12 cellular contexts compared by ENCODE assay signal in the genomic region with DNA sequence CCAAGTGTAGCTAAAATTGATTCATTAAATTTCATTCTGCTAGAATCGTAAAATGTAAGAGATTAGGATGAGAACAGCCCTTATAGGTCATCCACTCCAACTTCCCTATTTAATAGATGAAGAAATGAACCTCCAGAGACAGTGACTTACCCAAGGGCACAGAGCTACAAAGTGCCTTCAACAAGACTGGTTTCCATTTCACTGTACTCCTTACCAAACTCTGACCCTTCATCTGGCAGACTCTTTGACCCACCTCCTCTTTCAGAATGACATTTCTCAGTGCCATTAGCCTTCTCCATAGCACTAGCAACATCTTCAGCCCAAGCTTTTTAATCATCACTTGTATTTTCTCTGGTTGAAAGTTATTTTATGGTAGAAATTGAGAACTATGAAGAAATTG.
DNase-seq lines count a peak whose midpoint lies in the region; ATAC-seq and TF ChIP-seq lines count a peak whose summit lies in the region.
"Had no signal": no experiment of that assay in that cellular context is flagged by ENCODE, and none has a peak within 500 bp of the region (broad histone marks: within the 10 kb centered on the region; RNA-seq: fewer than 3 reads in every experiment).

No MANE protein-coding gene starts in this region.

- intact Hi-C loops in left ventricle myocardium superior (cut with micrococcal nuclease) (no loop called here), ovary (cut with DNase I) (no loop called here)

- no peaks in the 10 kb centered on the region for H3K9me3 ChIP-seq in ovary

- TF ChIP-seq POLR2A in ovary (IDR thresholded peaks at IDR 0.05): no peak

- no peaks in the 10 kb centered on the region for H3K27me3 ChIP-seq in ovary

- TF ChIP-seq EP300 in ovary (IDR thresholded peaks at IDR 0.05): no peak

- 79 to 84% (median 83%) methylated on average over 1 of the region's 1 CpG for WGBS in ovary, 3 donors

- H3K4me3 ChIP-seq in ovary: no peak overlapping the region

- H3K36me3 ChIP-seq in ovary: no peaks in the 10 kb centered on the region

- H3K4me1 Mint-ChIP-seq in activated T-cell treated with anti-CD3 and anti-CD28 coated beads, Interleukin-2, amount 50 U/mL, for 72 hours (ENCODE audit: low read depth): peaks cover 17% of the 10 kb centered on the region
- peaks cover 6% of the 10 kb centered on the region for H3K4me1 Mint-ChIP-seq in stimulated activated memory B cell treated with anti-CD40 and anti-IgM and Interleukin-4, amounts not matched to agents 10 μg/mL and 1 μg/mL and 100 μg/mL, for 72 hours
- H3K4me1 Mint-ChIP-seq: nephron had no signal

- ATAC-seq in activated T-cell treated with anti-CD3 and anti-CD28 coated beads, Interleukin-2, amount 50 U/mL, for 72 hours (replicated peaks in 1 of 2): peak in 1 of 2 donors; percentile 52
- ATAC-seq in GM21723 (IDR thresholded peaks at IDR 0.05; ENCODE audit: unreplicated experiment) (peak; percentile 62), HG03378 (IDR thresholded peaks at IDR 0.05; ENCODE audit: unreplicated experiment) (peak; percentile 83), left ventricle myocardium superior (no peak)
- peak; percentile 67 for ATAC-seq in stimulated activated memory B cell treated with anti-CD40 and anti-IgM and Interleukin-4, amounts not matched to agents 10 μg/mL and 1 μg/mL and 100 μg/mL, for 72 hours

- H3K27ac Mint-ChIP-seq in activated T-cell treated with anti-CD3 and anti-CD28 coated beads, Interleukin-2, amount 50 U/mL, for 72 hours: peak overlapping the region; percentile 1
- H3K27ac Mint-ChIP-seq in stimulated activated memory B cell treated with anti-CD40 and anti-IgM and Interleukin-4, amounts not matched to agents 10 μg/mL and 1 μg/mL and 100 μg/mL, for 72 hours: no peak overlapping the region
- H3K27ac Mint-ChIP-seq: activated CD4-positive, alpha-beta T cell treated with anti-CD3 and anti-CD28 coated beads, Interleukin-2, amount 10 ng/mL, durations not matched to agents 24 days and 14 days; activated naive CD8-positive, alpha-beta T cell treated with anti-CD3 and anti-CD28 coated beads for 36 hours; nephron had no signal

- no peak overlapping the region for H3K27ac ChIP-seq in ovary

- peaks cover 5 to 10% of the 10 kb centered on the region in 2 donors for H3K36me3 Mint-ChIP-seq in activated T-cell treated with anti-CD3 and anti-CD28 coated beads, Interleukin-2, amount 50 U/mL, for 72 hours (ENCODE audit: insufficient read depth in 2 of 2)
- H3K36me3 Mint-ChIP-seq in stimulated activated memory B cell treated with anti-CD40 and anti-IgM and Interleukin-4, amounts not matched to agents 10 μg/mL and 1 μg/mL and 100 μg/mL, for 72 hours: peaks cover 59% of the 10 kb centered on the region

- peaks cover 0 to 2% of the 10 kb centered on the region in 2 donors for H3K9me3 Mint-ChIP-seq in activated T-cell treated with anti-CD3 and anti-CD28 coated beads, Interleukin-2, amount 50 U/mL, for 72 hours
- no peaks in the 10 kb centered on the region for H3K9me3 Mint-ChIP-seq in stimulated activated memory B cell treated with anti-CD40 and anti-IgM and Interleukin-4, amounts not matched to agents 10 μg/mL and 1 μg/mL and 100 μg/mL, for 72 hours
- H3K9me3 Mint-ChIP-seq: activated CD4-positive, alpha-beta T cell treated with anti-CD3 and anti-CD28 coated beads, Interleukin-2, amount 10 ng/mL, durations not matched to agents 24 days and 14 days; activated naive CD8-positive, alpha-beta T cell treated with anti-CD3 and anti-CD28 coated beads for 36 hours had no signal

- TF ChIP-seq CTCF in ovary (IDR thresholded peaks at IDR 0.05): no peak

- no peaks in the 10 kb centered on the region for H3K4me1 ChIP-seq in ovary (ENCODE audit: insufficient read depth)

- no peak overlapping the region for H3K4me3 Mint-ChIP-seq in activated T-cell treated with anti-CD3 and anti-CD28 coated beads, Interleukin-2, amount 50 U/mL, for 72 hours
- no peak overlapping the region for H3K4me3 Mint-ChIP-seq in stimulated activated memory B cell treated with anti-CD40 and anti-IgM and Interleukin-4, amounts not matched to agents 10 μg/mL and 1 μg/mL and 100 μg/mL, for 72 hours
- H3K4me3 Mint-ChIP-seq: activated CD4-positive, alpha-beta T cell treated with anti-CD3 and anti-CD28 coated beads, Interleukin-2, amount 10 ng/mL, durations not matched to agents 24 days and 14 days; activated naive CD8-positive, alpha-beta T cell treated with anti-CD3 and anti-CD28 coated beads for 36 hours; nephron had no signal

- H3K27me3 Mint-ChIP-seq in activated T-cell treated with anti-CD3 and anti-CD28 coated beads, Interleukin-2, amount 50 U/mL, for 72 hours (ENCODE audit: low read depth): no peaks in the 10 kb centered on the region
- no peaks in the 10 kb centered on the region for H3K27me3 Mint-ChIP-seq in stimulated activated memory B cell treated with anti-CD40 and anti-IgM and Interleukin-4, amounts not matched to agents 10 μg/mL and 1 μg/mL and 100 μg/mL, for 72 hours
- H3K27me3 Mint-ChIP-seq: activated CD4-positive, alpha-beta T cell treated with anti-CD3 and anti-CD28 coated beads, Interleukin-2, amount 10 ng/mL, durations not matched to agents 24 days and 14 days; activated naive CD8-positive, alpha-beta T cell treated with anti-CD3 and anti-CD28 coated beads for 36 hours had no signal

- DNase-seq in activated T-cell treated with anti-CD3 and anti-CD28 coated beads, Interleukin-2, amount 50 U/mL, for 72 hours: no peak
- DNase-seq in activated T-cell treated with anti-CD3 and anti-CD28 coated beads for 4 hours (no peak), NCI-H1092 treated with DMSO at 0.1 percent for 48 hours (lab: John Stamatoyannopoulos, UW) (no peak), left ventricle myocardium superior (no peak), ovary (no peak)
- DNase-seq: activated CD4-positive, alpha-beta T cell treated with anti-CD3 and anti-CD28 coated beads, Interleukin-2, amount 10 ng/mL, durations not matched to agents 24 days and 14 days; activated naive CD8-positive, alpha-beta T cell treated with anti-CD3 and anti-CD28 coated beads for 36 hours; small intestine had no signal
